8 cellular contexts compared by ENCODE assay signal in the genomic region with DNA sequence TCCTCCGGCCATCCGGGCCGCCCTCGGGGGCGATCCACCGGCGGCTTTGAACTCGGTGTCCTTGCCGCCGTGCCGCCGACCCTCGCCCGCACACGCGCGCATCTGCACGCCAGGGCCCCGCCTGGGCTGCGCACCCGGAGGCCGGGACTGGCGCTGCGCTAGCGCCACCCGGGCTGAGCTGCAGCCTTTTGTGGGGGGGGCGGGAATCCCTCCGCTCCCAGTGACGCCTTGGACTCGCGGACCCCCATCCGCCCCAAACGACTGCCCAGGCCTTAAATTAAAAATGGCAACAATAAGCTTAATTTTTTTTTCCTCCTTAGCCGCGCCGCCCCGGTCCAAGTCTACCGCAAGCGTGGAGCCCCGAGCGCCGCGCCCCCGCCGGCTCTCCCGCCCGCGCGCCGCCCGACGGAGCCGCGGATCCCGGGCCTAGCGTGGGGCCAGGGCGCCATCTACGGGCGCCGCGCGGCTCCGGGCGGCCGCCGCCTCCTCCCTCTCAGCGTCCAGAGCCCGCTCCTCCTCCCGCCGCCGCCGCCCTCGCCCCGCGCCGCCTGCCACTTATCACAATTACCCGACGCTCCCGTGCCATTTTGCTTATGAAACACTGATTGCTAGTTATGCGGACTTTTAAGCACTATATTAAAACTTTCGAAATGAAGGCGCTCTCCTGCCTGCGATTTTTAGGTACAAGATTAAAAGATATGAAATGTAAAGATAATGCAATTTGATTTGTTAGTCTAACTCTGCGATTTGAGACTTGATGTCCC.
A peak's percentile ranks its signal among the peaks of the same experiment; 100 is the strongest.
DNase-seq lines count a peak whose midpoint lies in the region; ATAC-seq, FAIRE-seq and TF ChIP-seq lines count a peak whose summit lies in the region.

No MANE protein-coding gene starts in this region.

- no peak for FAIRE-seq in RCC 7860 (lab: Jason Lieb, UNC)

- H3K4me3 ChIP-seq in GM12875 (ENCODE audit: low read depth, low read length) (no peak overlapping the region), astrocyte of the cerebellum (ENCODE audit: low read depth, low read length) (peak overlapping the region; percentile 15)

- in situ Hi-C loops in astrocyte of the cerebellum (cut with HindIII; ENCODE audit: low sequenced_read_pairs), result no loop called here

- DNase-seq in AG08395 (ENCODE audit: low spot score), result peak; percentile 89
- peak; percentile 72 for DNase-seq in NCI-H2171 (lab: John Stamatoyannopoulos, UW)
- DNase-seq in astrocyte of the cerebellum (ENCODE audit: low read depth), result no peak
- peak; percentile 43 for DNase-seq in iris pigment epithelial cell (ENCODE audit: low read depth)
- peak; percentile 47 for DNase-seq in stimulated activated CD4-positive, alpha-beta T cell treated with anti-CD3 and anti-CD28 coated beads, Interleukin-4, amount 100 ng/mL, for 1 hour
- DNase-seq in RCC 7860 (ENCODE audit: low spot score), result no peak

- no peak for ATAC-seq in HG02970 (IDR thresholded peaks at IDR 0.05; ENCODE audit: low FRiP score, unreplicated experiment)

- peak; percentile 44; the same call in 1 of the 2 replicates for TF ChIP-seq CTCF in GM12875 (IDR thresholded peaks at IDR 0.05; ENCODE audit: borderline replicate concordance, insufficient read depth, low read depth, low read length)
- peak; percentile 12 for TF ChIP-seq CTCF in astrocyte of the cerebellum (IDR thresholded peaks at IDR 0.05; ENCODE audit: low read depth, low read length, missing control alignments)

Comparison
In these comparisons a context has a peak if more than half of its experiments do, and no peak if none do; other contexts are left out.
1. DNase-seq: peak in AG08395 (single experiment), NCI-H2171 (single experiment), iris pigment epithelial cell (single experiment) and stimulated activated CD4-positive, alpha-beta T cell treated with anti-CD3 and anti-CD28 coated beads, Interleukin-4, amount 100 ng/mL, for 1 hour (single experiment); none in astrocyte of the cerebellum (single experiment) and RCC 7860 (single experiment).